In the genomic region with DNA sequence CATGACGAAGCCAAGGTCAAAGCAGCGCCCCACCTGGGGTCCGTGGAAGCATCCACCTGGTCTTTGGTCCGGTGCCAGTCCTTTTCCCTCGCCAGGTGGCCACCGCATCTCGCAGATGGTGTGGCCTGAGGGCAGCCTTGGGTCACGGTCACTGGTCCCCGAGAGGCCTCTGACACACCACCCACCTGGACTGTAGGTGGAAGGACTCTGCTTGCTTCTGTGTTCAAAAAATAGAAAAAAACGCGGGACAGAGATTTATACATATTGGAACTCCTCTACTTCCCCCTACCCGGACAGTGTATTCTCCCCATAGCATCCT, we compare ENCODE assay signal across 8 cellular contexts. TPM values are rescaled to one million over a fixed set of nuclear protein-coding genes. Genes with fewer than 3 reads are reported as not detected.
DNase-seq lines count a peak whose midpoint lies in the region; ATAC-seq and TF ChIP-seq lines count a peak whose summit lies in the region.

No MANE protein-coding gene starts in this region.

- peak overlapping the region; percentile 63 for H3K4me2 ChIP-seq in Karpas-422 (ENCODE audit: low read depth, low read length, poor library complexity, severe bottlenecking)

- H3K9me2 ChIP-seq in Karpas-422 (replicated peaks; ENCODE audit: insufficient read depth, low read length), result no peaks in the 10 kb centered on the region

- H3K36me3 ChIP-seq in A673 (ENCODE audit: insufficient read depth, low read length, poor library complexity, severe bottlenecking) (no peaks in the 10 kb centered on the region), Karpas-422 (ENCODE audit: insufficient read depth, low read length) (no peaks in the 10 kb centered on the region), sigmoid colon (no peaks in the 10 kb centered on the region)

- POLR2A ChIA-PET in A673 (lab: Charles Lee; ENCODE audit: low non-redundant PET), result interaction anchor here (0.6 kb wide), 1 partner anchor 372 kb away, joined by 4 read pairs; no protein-coding TSS in a partner anchor

- H3K4me1 ChIP-seq in A673 (ENCODE audit: insufficient read depth, low read length, poor library complexity, severe bottlenecking) (peaks cover 5% of the 10 kb centered on the region), Karpas-422 (ENCODE audit: low read length) (peaks cover 10% of the 10 kb centered on the region), sigmoid colon (peaks cover 0 to 20% (median 4%) of the 10 kb centered on the region in 4 donors)

- H3K4me3 ChIP-seq in A673 (ENCODE audit: low read depth, low read length, poor library complexity, severe bottlenecking), result peak overlapping the region; percentile 65
- H3K4me3 ChIP-seq in Karpas-422 (ENCODE audit: low read length), result peak overlapping the region; percentile 63
- peak overlapping the region; percentile 67 for H3K4me3 ChIP-seq in epithelial cell of proximal tubule (ENCODE audit: low read depth, low read length)
- H3K4me3 ChIP-seq in sigmoid colon, result peak overlapping the region; percentile 91 to 97 (median 92)
- no peak overlapping the region for H3K4me3 ChIP-seq in lower leg skin (ENCODE audit: low read depth, poor library complexity, severe bottlenecking)

- TF ChIP-seq CTCF in A673 (conservative IDR thresholded peaks at IDR 0.05; ENCODE audit: low read depth, low read length), result no peak
- TF ChIP-seq CTCF in epithelial cell of proximal tubule (conservative IDR thresholded peaks at IDR 0.05; ENCODE audit: low read depth, low read length), result no peak
- TF ChIP-seq CTCF in sigmoid colon (IDR thresholded peaks at IDR 0.05), result no peak
- TF ChIP-seq CTCF in lower leg skin (IDR thresholded peaks at IDR 0.05), result no peak

- intact Hi-C loops in A673 (cut with micrococcal nuclease; ENCODE audit: unreplicated experiment), result no loop called here
- intact Hi-C loops in sigmoid colon (cut with DNase I), result loop anchor here (2.0 kb wide), 2 partner anchors 97 to 115 kb away; a partner anchor contains a TSS
- intact Hi-C loops in lower leg skin (cut with DNase I; ENCODE audit: low total_unique reads), result loop anchor here (10.0 kb wide), 1 partner anchor 117 kb away; a partner anchor contains a TSS

- no peak for TF ChIP-seq POLR2A in sigmoid colon (IDR thresholded peaks at IDR 0.05)
- no peak for TF ChIP-seq POLR2A in lower leg skin (IDR thresholded peaks at IDR 0.05)

- no TSS peak for BruUV-seq in A673 (replicated peaks; lab: Mats Ljungman, UMichigan)

- H2AFZ ChIP-seq in Karpas-422 (ENCODE audit: low read length), result peak overlapping the region; percentile 64; the same call in 1 of the 2 replicates

- H3K9ac ChIP-seq in Karpas-422 (ENCODE audit: low read length), result peak overlapping the region; percentile 50

- peak; percentile 21 for ATAC-seq in GM19467 (IDR thresholded peaks at IDR 0.05; ENCODE audit: unreplicated experiment)

- no peak overlapping the region for H3K27ac ChIP-seq in A673 (ENCODE audit: low read depth, low read length, poor library complexity, severe bottlenecking)
- no peak overlapping the region for H3K27ac ChIP-seq in Karpas-422 (ENCODE audit: low read length)
- H3K27ac ChIP-seq in sigmoid colon, result peak overlapping the region; percentile 93 to 94 (median 93)

- 9 to 11% methylated on average over 12 of the region's 12 CpGs for WGBS in sigmoid colon, 2 donors
- 9 to 18% methylated on average over 10 to 12 of the region's 12 CpGs for WGBS in lower leg skin, 2 donors

- no peaks in the 10 kb centered on the region for H3K9me3 ChIP-seq in A673 (ENCODE audit: low read depth, low read length, poor library complexity, severe bottlenecking)
- H3K9me3 ChIP-seq in Karpas-422 (ENCODE audit: low read length), result no peaks in the 10 kb centered on the region
- H3K9me3 ChIP-seq in sigmoid colon, result no peaks in the 10 kb centered on the region

- H3K79me2 ChIP-seq in Karpas-422 (ENCODE audit: low read length), result no peaks in the 10 kb centered on the region

- DNase-seq in A673 (ENCODE audit: low spot score), result no peak
- DNase-seq in Karpas-422, result peak; percentile 42
- no peak for DNase-seq in epithelial cell of proximal tubule (ENCODE audit: low read depth)
- no peak for DNase-seq in sigmoid colon
- DNase-seq in stimulated activated naive CD4-positive, alpha-beta T cell treated with Interleukin-2 at 50 U/mL for 16 hours (lab: John Stamatoyannopoulos, UW), result no peak
- no peak for DNase-seq in lower leg skin (ENCODE audit: low spot score in 2 of 2)
- no peak for DNase-seq in hepatic stellate cell (ENCODE audit: low spot score)

- CTCF ChIA-PET in A673 (lab: Charles Lee), result no interaction called here

- H3K27me3 ChIP-seq in A673 (replicated peaks; ENCODE audit: insufficient read depth, low read depth, low read length, poor library complexity) (no peaks in the 10 kb centered on the region), Karpas-422 (ENCODE audit: low read length) (no peaks in the 10 kb centered on the region), sigmoid colon (no peaks in the 10 kb centered on the region)

- H4K20me1 ChIP-seq in Karpas-422 (ENCODE audit: insufficient read depth, low read depth, low read length), result no peaks in the 10 kb centered on the region

- TF ChIP-seq EP300 in sigmoid colon (IDR thresholded peaks at IDR 0.05), result no peak

RNA-seq across cellular contexts. Expression of a gene that starts 0.5 kb away (rescaled TPM):
- 0.52 and 1.6 TPM in 2 replicates for total RNA-seq in A673 (2021)
- total RNA-seq in Karpas-422 (2014; rRNA removed; shearing (Covaris generic); ENCODE audit: low replicate concordance), result 0.04 TPM in 2 replicates
- total RNA-seq in epithelial cell of proximal tubule, result 3.8 and 5.2 TPM in 2 replicates
- 10 to 100 TPM in 3 of 4 donors, 1 to 10 TPM in 1; 9.1 to 15.8 (median 13.8) TPM for total RNA-seq in sigmoid colon
- polyA plus RNA-seq in sigmoid colon, result 1 to 10 TPM; 4.2 to 8.9 (median 7.4) TPM
- 10 to 100 TPM; 38.4 to 53.3 (median 42.2) TPM for total RNA-seq in lower leg skin

Comparison
In these comparisons a context has a peak if more than half of its experiments do, and no peak if none do; other contexts are left out.
1. H3K27ac ChIP-seq: peak in sigmoid colon (4 of 4); none in A673 (single experiment) and Karpas-422 (single experiment).